In genomic region chr5:179344301-179345178, GRCh38 we compare ENCODE assay signal across 8 cellular contexts. TPM values are rescaled to one million over a fixed set of nuclear protein-coding genes. Genes with fewer than 3 reads are reported as not detected.
A peak's percentile ranks its signal among the peaks of the same experiment; 100 is the strongest.
DNase-seq lines count a peak whose midpoint lies in the region; ATAC-seq and TF ChIP-seq lines count a peak whose summit lies in the region.

No MANE protein-coding gene starts in this region.

- no peak for TF ChIP-seq POLR2A in NB4 (IDR thresholded peaks at IDR 0.05; ENCODE audit: extremely low read depth, insufficient read length)

- CTCF ChIA-PET in CD4-positive, alpha-beta memory T cell (lab: Charles Lee; ENCODE audit: partially characterized antibody): no interaction called here

- peaks cover 7 to 23% (median 13%) of the 10 kb centered on the region in 4 donors for H3K4me1 Mint-ChIP-seq in CD4-positive, alpha-beta memory T cell

- peaks cover 0 to 2% (median 0%) of the 10 kb centered on the region in 8 donors for H3K9me3 Mint-ChIP-seq in CD4-positive, alpha-beta memory T cell

- H3K4me1 ChIP-seq in neuron (ENCODE audit: insufficient read depth, low read length): peaks cover 7% of the 10 kb centered on the region
- H3K4me1 ChIP-seq in CD4-positive, alpha-beta memory T cell (ENCODE audit: insufficient read depth, low read length): no peaks in the 10 kb centered on the region

- no peaks in the 10 kb centered on the region for H3K9me3 ChIP-seq in neuron (ENCODE audit: low read length)
- no peaks in the 10 kb centered on the region for H3K9me3 ChIP-seq in CD4-positive, alpha-beta memory T cell (ENCODE audit: control insufficient read depth in 1 of 2, low read length in 2 of 2)

- ATAC-seq in GM18867 (IDR thresholded peaks at IDR 0.05; ENCODE audit: unreplicated experiment): no peak

- H2AFZ ChIP-seq in neuron (ENCODE audit: low read depth, low read length): peak overlapping the region; percentile 65

- H3K36me3 Mint-ChIP-seq in CD4-positive, alpha-beta memory T cell: no peaks in the 10 kb centered on the region

- TF ChIP-seq CTCF in NB4 (IDR thresholded peaks at IDR 0.05; ENCODE audit: low read depth, low read length): no peak
- no peak for TF ChIP-seq CTCF in foreskin fibroblast (IDR thresholded peaks at IDR 0.05; ENCODE audit: low read depth, low read length)

- H3K4me3 ChIP-seq in NB4 (ENCODE audit: low read depth, low read length) (no peak overlapping the region), foreskin fibroblast (ENCODE audit: low read depth in 1 of 2, low read length in 2 of 2) (peak overlapping the region; percentile 68 to 89), neuron (ENCODE audit: low read length) (peak overlapping the region; percentile 19)
- no peak overlapping the region for H3K4me3 ChIP-seq in CD4-positive, alpha-beta memory T cell (ENCODE audit: low read length in 2 of 2)

- H3K36me3 ChIP-seq in neuron (ENCODE audit: insufficient read depth, low read length): no peaks in the 10 kb centered on the region
- no peaks in the 10 kb centered on the region for H3K36me3 ChIP-seq in CD4-positive, alpha-beta memory T cell (ENCODE audit: insufficient read depth, low read length)

- H3K4me3 Mint-ChIP-seq in CD4-positive, alpha-beta memory T cell: peak overlapping the region in 1 of 8 donors; percentile 8

- peaks cover 41 to 46% of the 10 kb centered on the region in 2 donors for H3K27me3 Mint-ChIP-seq in CD4-positive, alpha-beta memory T cell

- H3K27ac Mint-ChIP-seq in CD4-positive, alpha-beta memory T cell: no peak overlapping the region

- DNase-seq in AG08395 (ENCODE audit: low spot score) (peak; percentile 44), NB4 (ENCODE audit: low read depth) (peak; percentile 23), foreskin fibroblast (peak in 1 of 2 donors; percentile 67), NCI-H510A (lab: John Stamatoyannopoulos, UW) (no peak), mucosa of gallbladder (ENCODE audit: low spot score) (no peak)
- no peak for DNase-seq in CD4-positive, alpha-beta memory T cell

- peaks cover 64% of the 10 kb centered on the region for H3K27me3 ChIP-seq in neuron (ENCODE audit: insufficient read depth, low read length)
- peaks cover 10% of the 10 kb centered on the region for H3K27me3 ChIP-seq in CD4-positive, alpha-beta memory T cell (ENCODE audit: insufficient read depth, low read length)

- intact Hi-C loops in CD4-positive, alpha-beta memory T cell (cut with micrococcal nuclease): no loop called here

- no peak overlapping the region for H3K27ac ChIP-seq in CD4-positive, alpha-beta memory T cell (ENCODE audit: low read depth, low read length)

- POLR2A ChIA-PET in CD4-positive, alpha-beta memory T cell (lab: Charles Lee; ENCODE audit: partially characterized antibody): no interaction called here

RNA-seq across cellular contexts. Expression of gene ADAMTS2, which starts 0.7 kb away (rescaled TPM):
- total RNA-seq in CD4-positive, alpha-beta memory T cell: not detected
- polyA plus RNA-seq in CD4-positive, alpha-beta memory T cell: under 1 TPM in 1 of 2 donors, not detected in 1; 0.07 TPM
- 18.9 TPM for total RNA-seq in mucosa of gallbladder

Comparison
In these comparisons a context has a peak if more than half of its experiments do, and no peak if none do; other contexts are left out.
1. DNase-seq: peak in AG08395 (single experiment) and NB4 (single experiment); none in CD4-positive, alpha-beta memory T cell (0 of 5), NCI-H510A (single experiment) and mucosa of gallbladder (single experiment).
2. H3K4me3 ChIP-seq: peak in foreskin fibroblast (2 of 2) and neuron (single experiment); none in NB4 (single experiment) and CD4-positive, alpha-beta memory T cell (0 of 2).
3. RNA of gene ADAMTS2, which starts 0.7 kb away (total RNA-seq): 18.9 TPM in mucosa of gallbladder (single experiment); not detected in CD4-positive, alpha-beta memory T cell; every median in the first group is over 10 times any median in the second.